ENCODE assay signal across 8 cellular contexts in the genomic region with DNA sequence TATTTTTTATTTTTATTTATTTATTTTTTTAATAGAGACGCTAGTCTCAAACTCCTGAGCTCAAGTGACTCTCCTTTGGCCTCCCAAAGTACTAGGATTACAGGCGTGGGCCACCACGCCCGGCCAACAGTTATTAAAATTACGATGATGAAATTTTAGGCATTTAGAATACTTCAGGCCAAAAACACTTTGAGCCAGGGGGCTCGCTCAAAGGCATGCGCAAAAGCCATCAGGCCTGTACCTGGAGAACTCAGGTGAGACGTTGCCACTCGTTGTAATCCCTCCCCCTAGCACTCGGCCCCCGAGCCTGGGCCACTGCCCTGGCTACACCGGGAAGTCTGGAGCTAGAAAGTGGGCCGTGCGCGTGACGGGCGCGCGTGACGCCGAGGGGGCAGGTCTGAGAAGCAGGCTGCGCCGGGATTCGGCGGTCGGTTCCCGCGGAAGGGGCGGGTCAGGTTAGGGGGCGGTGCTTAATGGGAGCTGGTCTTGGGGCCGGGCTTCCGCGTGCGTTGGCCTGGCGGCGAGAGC. TPM values are rescaled to one million over a fixed set of nuclear protein-coding genes. Genes with fewer than 3 reads are reported as not detected.
DNase-seq lines count a peak whose midpoint lies in the region; ATAC-seq and TF ChIP-seq lines count a peak whose summit lies in the region.

No MANE protein-coding gene starts in this region.

- no peaks in the 10 kb centered on the region for H3K27me3 ChIP-seq in kidney epithelial cell (ENCODE audit: control insufficient read depth, insufficient read depth, low read length)

- peak; percentile 97 for TF ChIP-seq POLR2A in GM19099 (IDR thresholded peaks at IDR 0.05; ENCODE audit: extremely low read depth, insufficient read length, low read depth)

- peak overlapping the region; percentile 97 for H3K27ac Mint-ChIP-seq in chondrocyte (ENCODE audit: unreplicated experiment)

- no peak for TF ChIP-seq CTCF in chondrocyte (IDR thresholded peaks at IDR 0.05)
- TF ChIP-seq CTCF in kidney epithelial cell (IDR thresholded peaks at IDR 0.05; ENCODE audit: insufficient read depth, low read length, poor library complexity, severe bottlenecking) = no peak

- H3K27me3 Mint-ChIP-seq in chondrocyte (ENCODE audit: low read depth) = no peaks in the 10 kb centered on the region

- H3K4me1 Mint-ChIP-seq in chondrocyte (ENCODE audit: low read depth) = peaks cover 14% of the 10 kb centered on the region

- peak overlapping the region; percentile 52 for H3K4me3 ChIP-seq in kidney epithelial cell (ENCODE audit: low read depth, low read length)

- H3K36me3 ChIP-seq in kidney epithelial cell (ENCODE audit: control insufficient read depth, insufficient read depth, low read length) = no peaks in the 10 kb centered on the region

- ATAC-seq in HG03378 (IDR thresholded peaks at IDR 0.05; ENCODE audit: unreplicated experiment) = peak; percentile 87

- peak; percentile 91 to 92 for DNase-seq in AML-193 (lab: John Stamatoyannopoulos, UW)
- peak; percentile 92 for DNase-seq in NCI-H446 treated with DMSO at 0.1 percent for 48 hours (lab: John Stamatoyannopoulos, UW)
- DNase-seq in activated CD4-positive, alpha-beta T cell treated with anti-CD3 and anti-CD28 coated beads for 1 hour = peak; percentile 98
- DNase-seq in chondrocyte (ENCODE audit: low spot score) = peak; percentile 99
- peak; percentile 71 for DNase-seq in kidney epithelial cell (ENCODE audit: low read depth)
- DNase-seq in stimulated activated CD4-positive, alpha-beta T cell treated with anti-CD3 and anti-CD28 coated beads, Interleukin-15, amount 100 ng/mL, for 24 hours = peak; percentile 100

- no peaks in the 10 kb centered on the region for H3K36me3 Mint-ChIP-seq in chondrocyte (ENCODE audit: low read depth)

- H3K4me3 Mint-ChIP-seq in chondrocyte (ENCODE audit: unreplicated experiment) = peak overlapping the region; percentile 85

- no peaks in the 10 kb centered on the region for H3K9me3 Mint-ChIP-seq in chondrocyte (ENCODE audit: low read depth)

RNA-seq across cellular contexts. Expression of gene CBFA2T2, which starts 0.3 kb away (rescaled TPM):
- total RNA-seq in chondrocyte = 14.7 to 23.6 TPM (median 23.5 TPM) in 3 replicates
- 11.6 and 13.4 TPM in 2 replicates for total RNA-seq in kidney epithelial cell

RNA-seq across cellular contexts. Expression of gene SNTA1, which starts 46.0 kb away (rescaled TPM):
- total RNA-seq in chondrocyte (22.3 to 68.1 TPM (median 63.3 TPM) in 3 replicates), kidney epithelial cell (13.7 and 15.1 TPM in 2 replicates)

Comparison
In these comparisons a context has a peak if more than half of its experiments do, and no peak if none do; other contexts are left out.
1. Peak in every context shown above with its lines: DNase-seq, ATAC-seq and H3K4me3 ChIP-seq.